ENCODE assay signal across 8 cellular contexts in the genomic region with DNA sequence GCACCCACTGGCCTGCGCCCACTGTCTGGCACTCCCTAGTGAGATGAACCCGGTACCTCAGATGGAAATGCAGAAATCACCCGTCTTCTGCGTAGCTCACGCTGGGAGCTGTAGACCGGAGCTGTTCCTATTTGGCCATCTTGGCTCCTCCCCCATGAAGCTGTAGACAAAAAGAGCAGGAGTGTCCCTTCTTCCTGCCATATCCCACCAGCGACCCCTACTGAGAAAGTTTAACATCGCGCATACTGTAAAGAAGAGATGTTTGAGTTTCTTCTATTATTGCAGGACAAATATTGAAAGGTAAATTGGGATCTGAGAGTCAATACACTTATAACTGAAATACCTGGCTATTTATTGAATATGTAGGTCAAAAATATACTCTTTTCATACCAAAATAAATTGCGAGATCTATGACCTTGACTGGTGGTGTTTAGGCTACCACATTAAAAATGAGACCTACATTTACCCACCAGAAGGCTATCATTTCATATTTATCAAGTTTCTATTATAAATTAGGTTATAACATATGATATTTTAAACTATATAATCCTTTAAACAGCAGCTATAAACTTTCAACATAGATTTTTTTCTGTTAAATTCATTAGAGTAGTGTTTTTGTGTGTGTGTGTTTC.
DNase-seq lines count a peak whose midpoint lies in the region; ATAC-seq and TF ChIP-seq lines count a peak whose summit lies in the region.

No MANE protein-coding gene starts in this region.

- H3K27ac ChIP-seq in 22Rv1 (peak overlapping the region; percentile 73), HUES64 (ENCODE audit: low read depth, low read length) (no peak overlapping the region), iPS DF 6.9 (ENCODE audit: low read length) (no peak overlapping the region), gastroesophageal sphincter (no peak overlapping the region)

- TF ChIP-seq POLR2A in gastroesophageal sphincter (IDR thresholded peaks at IDR 0.05), result no peak

- TF ChIP-seq EP300 in gastroesophageal sphincter (IDR thresholded peaks at IDR 0.05), result no peak

- no peak for ATAC-seq in HG02610 (IDR thresholded peaks at IDR 0.05; ENCODE audit: unreplicated experiment)
- no peak for ATAC-seq in gastroesophageal sphincter

- peaks cover 19% of the 10 kb centered on the region for H3K9me3 ChIP-seq in HUES64 (ENCODE audit: insufficient read depth, low read depth, low read length)
- peaks cover 1% of the 10 kb centered on the region; the same call in 1 of the 2 replicates for H3K9me3 ChIP-seq in iPS DF 6.9 (ENCODE audit: control insufficient read depth, insufficient read depth, low read length)
- no peaks in the 10 kb centered on the region for H3K9me3 ChIP-seq in gastroesophageal sphincter

- H3K9ac ChIP-seq in HUES64 (ENCODE audit: low read depth, low read length), result peak overlapping the region; percentile 59

- TF ChIP-seq CTCF in 22Rv1 (IDR thresholded peaks at IDR 0.05) (peak; percentile 92), gastroesophageal sphincter (IDR thresholded peaks at IDR 0.05) (peak in 2 of 4 experiments; percentile 10 to 43)

- H3K4me3 ChIP-seq in HUES64 (ENCODE audit: low read length) (peak overlapping the region; percentile 46), iPS DF 6.9 (ENCODE audit: low read length) (peak overlapping the region; percentile 27; the same call in 1 of the 2 replicates), gastroesophageal sphincter (no peak overlapping the region)

- in situ Hi-C loops in G401 (cut with HindIII; ENCODE audit: low sequenced_read_pairs), result no loop called here

- H3K4me1 ChIP-seq in HUES64 (ENCODE audit: insufficient read depth, low read length) (no peaks in the 10 kb centered on the region), iPS DF 6.9 (ENCODE audit: control insufficient read depth, insufficient read depth, low read length) (no peaks in the 10 kb centered on the region), gastroesophageal sphincter (no peaks in the 10 kb centered on the region)

- H3K27me3 ChIP-seq in HUES64 (ENCODE audit: insufficient read depth, low read length), result no peaks in the 10 kb centered on the region
- no peaks in the 10 kb centered on the region for H3K27me3 ChIP-seq in iPS DF 6.9 (ENCODE audit: control insufficient read depth, insufficient read depth, low read length)
- no peaks in the 10 kb centered on the region for H3K27me3 ChIP-seq in gastroesophageal sphincter

- 0 out of 2 replicates have a peak, but pooled peaks cover 4% of the 10 kb centered on the region for H3K36me3 ChIP-seq in HUES64 (ENCODE audit: insufficient read depth, low read length)
- no peaks in the 10 kb centered on the region; the same call in 1 of the 2 replicates for H3K36me3 ChIP-seq in iPS DF 6.9 (ENCODE audit: control insufficient read depth, insufficient read depth, low read length)
- no peaks in the 10 kb centered on the region for H3K36me3 ChIP-seq in gastroesophageal sphincter

- DNase-seq in SW480 (ENCODE audit: low spot score) (peak; percentile 82), iPS DF 6.9 (ENCODE audit: low read depth, low spot score) (peak; percentile 85), Kasumi-1 (lab: John Stamatoyannopoulos, UW) (no peak), G401 (ENCODE audit: low spot score) (no peak)

- WGBS in HUES64, result under 1% methylated on average over 5 of the region's 10 CpGs
- no CpG with 5 or more reads among the region's 10 CpGs for WGBS in iPS DF 6.9 (ENCODE audit: insufficient coverage, insufficient read length)
- WGBS in gastroesophageal sphincter (ENCODE audit: low coverage in 1 of 2), 2 donors, result 54 to 66% methylated on average over 3 to 8 of the region's 10 CpGs

Comparison
In these comparisons a context has a peak if more than half of its experiments do, and no peak if none do; other contexts are left out.
1. H3K4me3 ChIP-seq: peak in HUES64 (single experiment) and iPS DF 6.9 (single experiment); none in gastroesophageal sphincter (0 of 2).
2. DNase-seq: peak in SW480 (single experiment) and iPS DF 6.9 (single experiment); none in Kasumi-1 (0 of 2) and G401 (single experiment).